9 cellular contexts compared by ENCODE assay signal in the genomic region with DNA sequence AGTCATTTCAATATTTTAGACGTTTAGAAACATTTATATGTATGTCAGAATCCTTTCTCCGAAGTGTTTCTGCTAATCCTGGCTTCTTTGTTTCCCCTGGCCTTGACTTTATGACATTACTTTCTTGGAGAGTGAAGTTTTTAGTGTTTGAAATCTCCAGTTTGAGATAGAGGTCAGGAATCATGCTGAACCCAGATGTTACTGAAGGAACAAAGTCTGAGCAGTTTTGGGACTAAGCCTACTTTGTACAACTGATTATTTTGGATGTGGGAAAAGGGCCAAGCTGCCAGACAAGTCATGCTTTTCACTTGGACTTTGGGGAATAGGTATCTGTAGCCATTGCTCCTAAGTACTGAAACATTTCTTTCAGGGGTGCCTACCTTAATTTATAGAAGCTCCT. TPM values are rescaled to one million over a fixed set of nuclear protein-coding genes. Genes with fewer than 3 reads are reported as not detected.
DNase-seq lines count a peak whose midpoint lies in the region; ATAC-seq and TF ChIP-seq lines count a peak whose summit lies in the region.
"Had no signal": no experiment of that assay in that cellular context is flagged by ENCODE, and none has a peak within 500 bp of the region (broad histone marks: within the 10 kb centered on the region; RNA-seq: fewer than 3 reads in every experiment).

No MANE protein-coding gene starts in this region.

- H3K79me2 ChIP-seq in OCI-LY7 (ENCODE audit: insufficient read depth, low read depth, low read length), result peaks cover 88% of the 10 kb centered on the region

- no peak overlapping the region for H3K27ac Mint-ChIP-seq in CD4-positive, alpha-beta T cell
- no peak overlapping the region for H3K27ac Mint-ChIP-seq in endodermal cell

- no peak overlapping the region for H3K27ac ChIP-seq in CD4-positive, alpha-beta T cell (ENCODE audit: low read depth, low read length)
- peak overlapping the region; percentile 75 for H3K27ac ChIP-seq in OCI-LY7 (ENCODE audit: low read depth, low read length, poor library complexity, severe bottlenecking)
- H3K27ac ChIP-seq in endodermal cell (ENCODE audit: low read depth, low read length), result no peak overlapping the region

- BruUV-seq in OCI-LY7 (replicated peaks; lab: Mats Ljungman, UMichigan), result TSS peak; percentile 59

- intact Hi-C loops in CD4-positive, alpha-beta T cell (cut with DNase I, micrococcal nuclease), result loop anchor here in 1 of 2 experiments (5.0 kb wide), 1 partner anchor 237 kb away; no protein-coding TSS in a partner anchor
- intact Hi-C loops in OCI-LY7 (cut with micrococcal nuclease; ENCODE audit: unreplicated experiment), result no loop called here

- CTCF ChIA-PET in CD4-positive, alpha-beta T cell (lab: Charles Lee), result interaction anchor here (1.1 kb wide), 1 partner anchor 9 kb away, joined by 3 read pairs; no protein-coding TSS in a partner anchor
- CTCF ChIA-PET in OCI-LY7 (lab: Charles Lee; ENCODE audit: unreplicated experiment), result no interaction called here

- DNase-seq in CD4-positive, alpha-beta T cell, result no peak
- DNase-seq in OCI-LY7 (ENCODE audit: low spot score), result no peak
- peak; percentile 62 for DNase-seq in fibroblast of mammary gland (ENCODE audit: low read depth)
- DNase-seq in pons (ENCODE audit: low spot score), result peak; percentile 29
- no peak for DNase-seq in MV-4-11 (lab: John Stamatoyannopoulos, UW)
- no peak for DNase-seq in endodermal cell
- DNase-seq: NCI-H1417 treated with DMSO at 0.1 percent for 48 hours had no signal

- 61% methylated on average over 2 of the region's 2 CpGs; no CpG with 5 or more reads in 1 of the 2 experiments for WGBS in endodermal cell (ENCODE audit: insufficient coverage in 1 of 2, insufficient read length in 1 of 2), 2 experiments

- H3K4me3 Mint-ChIP-seq in CD4-positive, alpha-beta T cell, result peak overlapping the region; percentile 57
- H3K4me3 Mint-ChIP-seq in endodermal cell, result no peak overlapping the region

- H3K4me1 ChIP-seq in OCI-LY7 (ENCODE audit: insufficient read depth, low read length, poor library complexity, severe bottlenecking), result peaks cover 60% of the 10 kb centered on the region
- no peaks in the 10 kb centered on the region for H3K4me1 ChIP-seq in endodermal cell (ENCODE audit: control insufficient read depth, insufficient read depth, low read length)

- POLR2A ChIA-PET in CD4-positive, alpha-beta T cell (lab: Charles Lee), result no interaction called here
- POLR2A ChIA-PET in OCI-LY7 (lab: Charles Lee), result interaction anchor here (0.5 to 7.3 kb wide), 16 partner anchors 7 to 1419 kb away, joined by 3 to 160 read pairs (median 3); no protein-coding TSS in a partner anchor

- H3K27me3 Mint-ChIP-seq in CD4-positive, alpha-beta T cell, result no peaks in the 10 kb centered on the region
- peaks cover 9% of the 10 kb centered on the region for H3K27me3 Mint-ChIP-seq in endodermal cell (ENCODE audit: insufficient read depth)

- H2AFZ ChIP-seq in OCI-LY7 (ENCODE audit: low read length), result no peak overlapping the region

- H4K20me1 ChIP-seq in OCI-LY7 (ENCODE audit: insufficient read depth, low read length), result peaks cover 20% of the 10 kb centered on the region; the same call in 1 of the 2 replicates

- H3K9me2 ChIP-seq in OCI-LY7 (ENCODE audit: insufficient read depth, low read length), result no peaks in the 10 kb centered on the region

- no peak overlapping the region for H3K9ac ChIP-seq in endodermal cell (ENCODE audit: extremely low read depth, low read length, poor library complexity, severe bottlenecking)

- H3K36me3 Mint-ChIP-seq in CD4-positive, alpha-beta T cell (ENCODE audit: low read depth), result peaks cover 9% of the 10 kb centered on the region
- H3K36me3 Mint-ChIP-seq in endodermal cell (ENCODE audit: low read depth), result no peaks in the 10 kb centered on the region

- peak overlapping the region; percentile 98 for H3K4me3 ChIP-seq in OCI-LY7 (ENCODE audit: low read depth, low read length, poor library complexity, severe bottlenecking)
- H3K4me3 ChIP-seq in fibroblast of mammary gland (ENCODE audit: control insufficient read depth, low read depth, low read length), result no peak overlapping the region
- no peak overlapping the region for H3K4me3 ChIP-seq in endodermal cell (ENCODE audit: low read length)

- peaks cover 34% of the 10 kb centered on the region for H3K4me1 Mint-ChIP-seq in CD4-positive, alpha-beta T cell (ENCODE audit: low read depth)
- peaks cover 20% of the 10 kb centered on the region for H3K4me1 Mint-ChIP-seq in endodermal cell

- no peak for TF ChIP-seq CTCF in CD4-positive, alpha-beta T cell (IDR thresholded peaks at IDR 0.05)
- TF ChIP-seq CTCF in OCI-LY7 (conservative IDR thresholded peaks at IDR 0.05; ENCODE audit: low read length), result no peak
- TF ChIP-seq CTCF in fibroblast of mammary gland (conservative IDR thresholded peaks at IDR 0.05; ENCODE audit: control insufficient read depth, insufficient read depth, low read depth, low read length), result no peak
- no peak for TF ChIP-seq CTCF in endodermal cell (conservative IDR thresholded peaks at IDR 0.05)

- no peaks in the 10 kb centered on the region for H3K9me3 ChIP-seq in CD4-positive, alpha-beta T cell (ENCODE audit: control insufficient read depth, low read length)
- peaks cover 10% of the 10 kb centered on the region; the same call in 1 of the 2 replicates for H3K9me3 ChIP-seq in OCI-LY7 (ENCODE audit: low read length)
- H3K9me3 ChIP-seq in endodermal cell (ENCODE audit: control insufficient read depth, low read length), result no peaks in the 10 kb centered on the region

- peak overlapping the region; percentile 94 for H3K4me2 ChIP-seq in OCI-LY7 (ENCODE audit: low read length)

- no peaks in the 10 kb centered on the region for H3K27me3 ChIP-seq in CD4-positive, alpha-beta T cell (ENCODE audit: control insufficient read depth, insufficient read depth, low read length)
- peaks cover 18% of the 10 kb centered on the region for H3K27me3 ChIP-seq in endodermal cell (ENCODE audit: control insufficient read depth, insufficient read depth, low read length, poor library complexity, severe bottlenecking)

- peaks cover 69% of the 10 kb centered on the region for H3K36me3 ChIP-seq in OCI-LY7 (ENCODE audit: insufficient read depth, low read length)
- H3K36me3 ChIP-seq in endodermal cell (ENCODE audit: control insufficient read depth, insufficient read depth, low read length), result no peaks in the 10 kb centered on the region

- ATAC-seq in CD4-positive, alpha-beta T cell (ENCODE audit: poor library complexity), result no peak
- ATAC-seq in HG02884 (IDR thresholded peaks at IDR 0.05; ENCODE audit: unreplicated experiment) (no peak), HG02970 (IDR thresholded peaks at IDR 0.05; ENCODE audit: low FRiP score, unreplicated experiment) (no peak)

- no peaks in the 10 kb centered on the region for H3K9me3 Mint-ChIP-seq in CD4-positive, alpha-beta T cell
- H3K9me3 Mint-ChIP-seq in endodermal cell, result no peaks in the 10 kb centered on the region

RNA-seq across cellular contexts. Expression of a gene that starts 2.3 kb away (rescaled TPM):
- total RNA-seq in CD4-positive, alpha-beta T cell, result 1 to 10 TPM; 2.3 to 3.5 TPM
- 83.4 and 87.9 TPM in 2 replicates for total RNA-seq in OCI-LY7 (2014; rRNA removed; shearing (Covaris generic))
- 151 and 154 TPM in 2 replicates for total RNA-seq in OCI-LY7 (2022)
- total RNA-seq in endodermal cell, result 1 to 10 TPM; 1.4 to 1.5 TPM
- polyA plus RNA-seq in endodermal cell (2013, experiment 1 of 2), result 0.53 TPM
- polyA plus RNA-seq in endodermal cell (2013, experiment 2 of 2), result 0.75 TPM

Comparison
In these comparisons a context has a peak if more than half of its experiments do, and no peak if none do; other contexts are left out.
1. DNase-seq: peak in fibroblast of mammary gland (single experiment) and pons (single experiment); none in CD4-positive, alpha-beta T cell (0 of 10), OCI-LY7 (single experiment), MV-4-11 (single experiment) and endodermal cell (single experiment).
2. RNA of a gene that starts 2.3 kb away (total RNA-seq): 83.4 to 154 TPM in OCI-LY7; 2.3 to 3.5 TPM in CD4-positive, alpha-beta T cell and 1.4 to 1.5 TPM in endodermal cell; every median in the first group is over 10 times any median in the second.